19 cellular contexts compared by ENCODE assay signal in the genomic region with DNA sequence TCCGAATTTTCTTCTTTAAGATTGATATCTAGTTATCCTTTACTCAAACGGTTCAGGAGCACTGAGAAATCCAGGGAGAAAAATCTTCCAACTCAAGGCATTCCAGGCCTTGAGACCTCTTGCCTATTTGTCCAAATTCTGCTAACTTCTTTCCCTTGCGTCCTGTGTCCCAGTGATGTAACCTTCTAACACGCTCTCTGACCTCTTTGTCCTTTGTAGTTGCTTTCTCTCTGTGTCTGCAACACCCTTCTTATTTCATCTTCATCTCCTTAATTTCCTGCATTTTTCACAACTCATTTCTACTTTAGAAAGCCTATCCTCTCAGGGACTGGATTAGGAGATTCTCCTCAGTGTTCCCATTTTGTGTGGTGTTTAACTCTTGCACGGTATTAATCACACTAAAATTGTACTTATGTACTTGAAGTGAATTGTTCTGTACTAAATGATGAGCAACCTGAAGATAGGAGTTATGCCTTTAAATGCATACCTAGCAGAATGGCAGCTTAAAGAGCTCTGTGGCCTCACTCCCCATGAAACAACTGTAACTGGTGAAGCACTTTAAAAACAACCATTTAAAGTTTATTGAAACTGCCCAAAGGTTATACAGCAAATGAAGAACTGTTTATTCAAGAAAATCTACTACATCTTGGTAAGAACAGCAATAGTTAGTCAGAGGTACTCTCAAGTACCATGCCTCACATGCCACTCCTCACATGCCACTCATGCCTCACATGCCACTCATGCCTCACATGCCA. TPM values are rescaled to one million over a fixed set of nuclear protein-coding genes. Genes with fewer than 3 reads are reported as not detected.
DNase-seq lines count a peak whose midpoint lies in the region; ATAC-seq, FAIRE-seq and TF ChIP-seq lines count a peak whose summit lies in the region.
"Had no signal": no experiment of that assay in that cellular context is flagged by ENCODE, and none has a peak within 500 bp of the region (broad histone marks: within the 10 kb centered on the region; RNA-seq: fewer than 3 reads in every experiment).

No MANE protein-coding gene starts in this region.

- H3K79me2 ChIP-seq in neural progenitor cell (ENCODE audit: low read depth): no peaks in the 10 kb centered on the region

- DNase-seq in EH (ENCODE audit: low read depth): peak; percentile 74
- DNase-seq in choroid plexus epithelial cell (ENCODE audit: low read depth): peak; percentile 63
- no peak for DNase-seq in neural progenitor cell (ENCODE audit: low spot score)
- no peak for DNase-seq in frontal cortex (ENCODE audit: low spot score in 2 of 2)
- no peak for DNase-seq in A673 (ENCODE audit: low spot score)
- DNase-seq in KBM-7: no peak
- DNase-seq: activated CD8-positive, alpha-beta T cell treated with anti-CD3 and anti-CD28 coated beads, Interleukin-2, amount 10 ng/mL, durations not matched to agents 7 days and 5 days; activated effector memory CD4-positive, alpha-beta T cell treated with anti-CD3 and anti-CD28 coated beads, Interleukin-2, amount 50 U/mL, for 16 hours; effector CD4-positive, alpha-beta T cell; mucosa of descending colon; NCI-H1092; stimulated activated CD4-positive, alpha-beta T cell treated with anti-CD3 and anti-CD28 coated beads, Interleukin-12 subunit alpha, Interleukin-12 subunit beta, amount 100 ng/mL, for 4 hours; substantia nigra had no signal

- no peak for ATAC-seq in GM21576 (IDR thresholded peaks at IDR 0.05; ENCODE audit: unreplicated experiment)
- ATAC-seq: activated CD8-positive, alpha-beta T cell treated with anti-CD3 and anti-CD28 coated beads, Interleukin-2, amount 10 ng/mL, durations not matched to agents 7 days and 5 days; gastroesophageal sphincter; mucosa of descending colon had no signal

- peaks cover 4% of the 10 kb centered on the region for H3K4me1 Mint-ChIP-seq in neural progenitor cell

- H3K9me3 ChIP-seq in HUES64 (ENCODE audit: insufficient read depth, low read depth, low read length) (no peaks in the 10 kb centered on the region), neural progenitor cell (ENCODE audit: low read depth) (no peaks in the 10 kb centered on the region), A673 (ENCODE audit: low read depth, low read length, poor library complexity, severe bottlenecking) (no peaks in the 10 kb centered on the region)
- H3K9me3 ChIP-seq: BLaER1 treated with 17β-estradiol and CSF1 and Interleukin-3, amounts not matched to agents 10 nM and 100 nM; gastroesophageal sphincter; mucosa of descending colon had no signal

- H4K20me1 ChIP-seq in neural progenitor cell (ENCODE audit: low read depth): no peaks in the 10 kb centered on the region

- H3K4me1 ChIP-seq in HUES64 (ENCODE audit: insufficient read depth, low read length) (peaks cover 30% of the 10 kb centered on the region), neural progenitor cell (peaks cover 4% of the 10 kb centered on the region), A673 (ENCODE audit: insufficient read depth, low read length, poor library complexity, severe bottlenecking) (no peaks in the 10 kb centered on the region)

- intact Hi-C loops in A673 (cut with micrococcal nuclease; ENCODE audit: unreplicated experiment): no loop called here

- H3K27me3 ChIP-seq in HUES64 (ENCODE audit: insufficient read depth, low read length): no peaks in the 10 kb centered on the region
- H3K27me3 ChIP-seq in neural progenitor cell: no peaks in the 10 kb centered on the region
- H3K27me3 ChIP-seq in A673 (replicated peaks; ENCODE audit: insufficient read depth, low read depth, low read length, poor library complexity): no peaks in the 10 kb centered on the region
- H3K27me3 ChIP-seq: BLaER1 treated with 17β-estradiol and CSF1 and Interleukin-3, amounts not matched to agents 10 nM and 100 nM; gastroesophageal sphincter had no signal

- no peaks in the 10 kb centered on the region for H3K9me3 Mint-ChIP-seq in neural progenitor cell

- BruUV-seq in A673 (replicated peaks; lab: Mats Ljungman, UMichigan): no TSS peak

- no peak overlapping the region for H3K4me2 ChIP-seq in neural progenitor cell

- TF ChIP-seq CTCF in choroid plexus epithelial cell (conservative IDR thresholded peaks at IDR 0.05; ENCODE audit: low read depth, low read length) (no peak), neural progenitor cell (IDR thresholded peaks at IDR 0.05) (no peak), A673 (conservative IDR thresholded peaks at IDR 0.05; ENCODE audit: low read depth, low read length) (no peak)

- no peak for FAIRE-seq in frontal cortex (lab: Jason Lieb, UNC)
- FAIRE-seq: HepG2 had no signal

- no peaks in the 10 kb centered on the region for H3K27me3 Mint-ChIP-seq in neural progenitor cell (ENCODE audit: insufficient read depth, low read depth)

- no peak overlapping the region for H3K4me3 ChIP-seq in HUES64 (ENCODE audit: low read length)
- no peak overlapping the region for H3K4me3 ChIP-seq in choroid plexus epithelial cell (ENCODE audit: low read depth, low read length)
- H3K4me3 ChIP-seq in neural progenitor cell: no peak overlapping the region
- H3K4me3 ChIP-seq in A673 (ENCODE audit: low read depth, low read length, poor library complexity, severe bottlenecking): no peak overlapping the region
- H3K4me3 ChIP-seq: BLaER1 treated with 17β-estradiol and CSF1 and Interleukin-3, amounts not matched to agents 10 nM and 100 nM; gastroesophageal sphincter; mucosa of descending colon had no signal

- CTCF ChIA-PET in A673 (lab: Charles Lee): no interaction called here

- no peak overlapping the region for H3K4me3 Mint-ChIP-seq in neural progenitor cell
- H3K4me3 Mint-ChIP-seq: activated CD8-positive, alpha-beta T cell treated with anti-CD3 and anti-CD28 coated beads, Interleukin-2, amount 10 ng/mL, durations not matched to agents 7 days and 5 days had no signal

- H3K27ac ChIP-seq in HUES64 (ENCODE audit: low read depth, low read length) (peak overlapping the region; percentile 68), neural progenitor cell (peak overlapping the region; percentile 85), A673 (ENCODE audit: low read depth, low read length, poor library complexity, severe bottlenecking) (no peak overlapping the region)
- H3K27ac ChIP-seq: BLaER1 treated with 17β-estradiol and CSF1 and Interleukin-3, amounts not matched to agents 10 nM and 100 nM had no signal

- H3K9ac ChIP-seq in HUES64 (ENCODE audit: low read depth, low read length) (no peak overlapping the region), neural progenitor cell (no peak overlapping the region)
- H3K9ac ChIP-seq: BLaER1 treated with 17β-estradiol and CSF1 and Interleukin-3, amounts not matched to agents 10 nM and 100 nM had no signal

- POLR2A ChIA-PET in A673 (lab: Charles Lee; ENCODE audit: low non-redundant PET): no interaction called here

- 78% methylated on average over 4 of the region's 5 CpGs for WGBS in HUES64

- peaks cover 19% of the 10 kb centered on the region for H3F3A ChIP-seq in neural progenitor cell (ENCODE audit: low read depth)

- H3K27ac Mint-ChIP-seq in neural progenitor cell: peak overlapping the region; percentile 50
- H3K27ac Mint-ChIP-seq: activated CD8-positive, alpha-beta T cell treated with anti-CD3 and anti-CD28 coated beads, Interleukin-2, amount 10 ng/mL, durations not matched to agents 7 days and 5 days had no signal

- H3K36me3 Mint-ChIP-seq in neural progenitor cell: peaks cover 3% of the 10 kb centered on the region

- in situ Hi-C loops in KBM-7 (cut with MboI; ENCODE audit: low pct_unique_long_range_greater_than_20kb, low sequenced_read_pairs): no loop called here

- H3K36me3 ChIP-seq in HUES64 (ENCODE audit: insufficient read depth, low read length) (no peaks in the 10 kb centered on the region), neural progenitor cell (no peaks in the 10 kb centered on the region), A673 (ENCODE audit: insufficient read depth, low read length, poor library complexity, severe bottlenecking) (no peaks in the 10 kb centered on the region)
- H3K36me3 ChIP-seq: gastroesophageal sphincter had no signal

- no peak overlapping the region for H2AFZ ChIP-seq in neural progenitor cell (replicated peaks)

RNA-seq across cellular contexts. Expression of gene SNAPC1, which starts 7.4 kb away (rescaled TPM):
- polyA plus RNA-seq in HUES64 (2013, experiment 1 of 2): 6.4 TPM
- polyA plus RNA-seq in HUES64 (2013, experiment 2 of 2): 8.7 TPM
- 17.5 and 27.8 TPM in 2 replicates for total RNA-seq in neural progenitor cell (ENCODE audit: low replicate concordance)
- 6.5 TPM for total RNA-seq in frontal cortex
- 11.9 and 13.8 TPM in 2 replicates for total RNA-seq in A673 (2021)

RNA-seq across cellular contexts. Expression of gene SYT16, which starts 57.7 kb away (rescaled TPM):
- 0.40 TPM for polyA plus RNA-seq in HUES64 (2013, experiment 1 of 2)
- polyA plus RNA-seq in HUES64 (2013, experiment 2 of 2): 0.70 TPM
- total RNA-seq in neural progenitor cell (ENCODE audit: low replicate concordance): 1.1 and 1.2 TPM in 2 replicates
- 84.0 TPM for total RNA-seq in frontal cortex
- 0.31 and 0.67 TPM in 2 replicates for total RNA-seq in A673 (2021)
- total RNA-seq: activated CD8-positive, alpha-beta T cell treated with anti-CD3 and anti-CD28 coated beads, Interleukin-2, amount 10 ng/mL, durations not matched to agents 7 days and 5 days; HepG2; SK-MEL-5 had no signal
- polyA plus RNA-seq: HepG2 had no signal

RNA-seq across cellular contexts. Expression of gene HIF1A, which starts 59.5 kb away (rescaled TPM):
- 177 TPM for polyA plus RNA-seq in HUES64 (2013, experiment 1 of 2)
- polyA plus RNA-seq in HUES64 (2013, experiment 2 of 2): 178 TPM
- total RNA-seq in neural progenitor cell (ENCODE audit: low replicate concordance) (185 and 299 TPM in 2 replicates), frontal cortex (151 TPM), A673 (2021) (135 and 136 TPM in 2 replicates)

Comparison
In these comparisons a context has a peak if more than half of its experiments do, and no peak if none do; other contexts are left out.
1. DNase-seq: peak in EH (single experiment) and choroid plexus epithelial cell (single experiment); none in neural progenitor cell (single experiment), frontal cortex (0 of 2), A673 (single experiment) and KBM-7 (single experiment).
2. RNA of gene SYT16, which starts 57.7 kb away (total RNA-seq): 84.0 TPM in frontal cortex (single experiment); 1.1 to 1.2 TPM in neural progenitor cell and 0.31 to 0.67 TPM in A673; every median in the first group is over 10 times any median in the second.